Comparison of ENCODE assay signal across 2 cellular contexts in genomic region chr15:78771020-78771419, GRCh38. TPM values are rescaled to one million over a fixed set of nuclear protein-coding genes. Genes with fewer than 3 reads are reported as not detected.
"Had no signal": no experiment of that assay in that cellular context is flagged by ENCODE, and none has a peak within 500 bp of the region (broad histone marks: within the 10 kb centered on the region; RNA-seq: fewer than 3 reads in every experiment).

No MANE protein-coding gene starts in this region.

RNA-seq across cellular contexts. Expression of gene ADAMTS7, which starts 40.2 kb away (rescaled TPM):
- total RNA-seq: activated CD8-positive, alpha-beta T cell treated with anti-CD3 and anti-CD28 coated beads, Interleukin-2, amount 10 ng/mL, durations not matched to agents 7 days and 5 days; T-helper 17 cell had no signal
